In genomic region chr10:11827414-11827813, GRCh38 we compare ENCODE assay signal across 25 cellular contexts.
"Had no signal": no experiment of that assay in that cellular context is flagged by ENCODE, and none has a peak within 500 bp of the region (broad histone marks: within the 10 kb centered on the region; RNA-seq: fewer than 3 reads in every experiment).

No MANE protein-coding gene starts in this region.

- ATAC-seq: left cardiac atrium; left lung; naive thymus-derived CD4-positive, alpha-beta T cell; natural killer cell treated with Interleukin-12 subunit alpha and Interleukin-12 subunit beta and Interleukin-15 and Interleukin-18, amount 100 ng/mL, for 72 hours; pancreas; right cardiac atrium; stimulated activated effector memory CD8-positive, alpha-beta T cell treated with anti-CD3 and anti-CD28 coated beads, Interleukin-12 subunit alpha, Interleukin-12 subunit beta, amount 100 ng/mL, for 72 hours had no signal

- H3K27me3 ChIP-seq: pancreas, vagina had no signal

- DNase-seq: hippocampal formation; kidney glomerular epithelial cell; left cardiac atrium; left lung; mesendoderm; naive thymus-derived CD4-positive, alpha-beta T cell; nucleus accumbens; posterior cingulate gyrus; retina; right cardiac atrium; sigmoid colon; small intestine; spleen; stimulated activated CD4-positive, alpha-beta T cell treated with anti-CD3 and anti-CD28 coated beads, Interleukin-4, amount 100 ng/mL, for 24 hours; stimulated activated naive CD4-positive, alpha-beta T cell; tibial artery; upper lobe of left lung had no signal

- H3K9me3 ChIP-seq: left lung, pancreas, prostate gland, sigmoid colon, spleen, suprapubic skin, thoracic aorta, tibial artery, upper lobe of left lung, vagina had no signal

- H3K4me3 ChIP-seq: left lung, lung, pancreas, prostate gland, sigmoid colon, spleen, suprapubic skin, thoracic aorta, tibial artery, upper lobe of left lung, vagina had no signal

- H3K27ac ChIP-seq: left lung, pancreas, prostate gland, sigmoid colon, suprapubic skin, thoracic aorta, tibial artery, upper lobe of left lung, vagina had no signal

- H3K4me1 ChIP-seq: prostate gland had no signal

- H3K36me3 ChIP-seq: left lung, pancreas, prostate gland, sigmoid colon, spleen, suprapubic skin, thoracic aorta, tibial artery, upper lobe of left lung, vagina had no signal
